Comparison of ENCODE assay signal across 10 cellular contexts in the genomic region with DNA sequence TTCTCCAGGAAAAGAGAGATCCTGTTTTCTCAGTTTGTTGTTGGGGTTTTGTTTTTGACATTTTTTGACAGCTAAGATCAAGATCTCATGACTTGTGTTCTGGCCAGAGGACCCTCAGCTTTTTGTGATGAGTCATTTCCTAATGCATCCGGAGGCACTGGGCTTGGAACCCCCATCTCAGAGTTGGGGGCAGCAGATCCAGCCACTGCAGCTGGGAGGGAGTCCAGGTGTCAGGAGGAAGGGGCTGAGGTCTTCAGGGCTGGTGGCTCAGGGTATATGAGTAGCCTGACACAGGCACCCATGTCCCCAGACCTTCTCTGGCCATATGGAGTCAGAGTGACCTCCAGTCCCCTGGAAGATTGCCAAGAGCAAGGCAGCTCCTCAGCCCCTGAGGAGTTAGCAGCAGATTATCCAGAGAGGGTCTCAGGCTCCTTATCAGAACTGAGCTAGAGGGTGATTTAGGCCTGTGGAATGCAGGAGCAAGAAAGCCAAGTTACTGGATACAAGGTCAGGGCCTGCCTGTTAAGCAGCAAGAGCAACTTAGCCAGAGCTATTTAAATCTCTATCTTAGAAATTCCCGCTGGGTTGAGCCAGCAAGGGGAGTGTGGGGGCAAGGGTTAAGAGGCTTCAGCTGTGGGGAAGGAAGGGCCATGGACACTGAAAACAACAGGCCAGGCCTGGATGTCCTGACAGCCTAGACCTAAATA.
DNase-seq lines count a peak whose midpoint lies in the region; ATAC-seq and TF ChIP-seq lines count a peak whose summit lies in the region.
"Had no signal": no experiment of that assay in that cellular context is flagged by ENCODE, and none has a peak within 500 bp of the region (broad histone marks: within the 10 kb centered on the region; RNA-seq: fewer than 3 reads in every experiment).

No MANE protein-coding gene starts in this region.

- no peak overlapping the region for H3K4me3 Mint-ChIP-seq in effector memory CD8-positive, alpha-beta T cell
- H3K4me3 Mint-ChIP-seq: stimulated activated memory B cell treated with anti-CD40 and anti-IgM and Interleukin-4, amounts not matched to agents 10 μg/mL and 1 μg/mL and 100 μg/mL, for 72 hours had no signal

- no peak overlapping the region for H2BK120ac ChIP-seq in neuronal stem cell (ENCODE audit: low read depth, low read length)

- no peak overlapping the region for H2BK15ac ChIP-seq in neuronal stem cell (ENCODE audit: low read length)

- no peak overlapping the region for H3K9ac ChIP-seq in neuronal stem cell (ENCODE audit: low read depth, low read length, poor library complexity)

- H2BK12ac ChIP-seq in neuronal stem cell (ENCODE audit: low read length): no peak overlapping the region

- no peak overlapping the region for H3K27ac Mint-ChIP-seq in effector memory CD8-positive, alpha-beta T cell
- H3K27ac Mint-ChIP-seq: stimulated activated memory B cell treated with anti-CD40 and anti-IgM and Interleukin-4, amounts not matched to agents 10 μg/mL and 1 μg/mL and 100 μg/mL, for 72 hours had no signal

- H3K9me3 ChIP-seq in neuronal stem cell (replicated peaks in 1 of 2; ENCODE audit: control insufficient read depth in 2 of 2, insufficient read depth in 1 of 2, low read depth in 1 of 2, low read length in 2 of 2): no peaks in the 10 kb centered on the region

- ATAC-seq in HG02852 (IDR thresholded peaks at IDR 0.05; ENCODE audit: unreplicated experiment): no peak
- no peak for ATAC-seq in GM18909 (IDR thresholded peaks at IDR 0.05; ENCODE audit: poor library complexity, unreplicated experiment)
- no peak for ATAC-seq in effector memory CD8-positive, alpha-beta T cell (replicated peaks)
- ATAC-seq: stimulated activated memory B cell treated with anti-CD40 and anti-IgM and Interleukin-4, amounts not matched to agents 10 μg/mL and 1 μg/mL and 100 μg/mL, for 72 hours had no signal

- no peak overlapping the region for H3K23ac ChIP-seq in neuronal stem cell (ENCODE audit: low read depth, low read length, poor library complexity)

- no CpG with 5 or more reads among the region's 2 CpGs for WGBS in neuronal stem cell (ENCODE audit: extremely low coverage in 2 of 2, insufficient read length in 2 of 2, insufficient replicate concordance in 1 of 2), 2 donors

- no peak overlapping the region for H3K14ac ChIP-seq in neuronal stem cell (ENCODE audit: low read length)

- no peaks in the 10 kb centered on the region for H3K4me1 Mint-ChIP-seq in effector memory CD8-positive, alpha-beta T cell (ENCODE audit: low read depth in 2 of 2)
- H3K4me1 Mint-ChIP-seq: stimulated activated memory B cell treated with anti-CD40 and anti-IgM and Interleukin-4, amounts not matched to agents 10 μg/mL and 1 μg/mL and 100 μg/mL, for 72 hours had no signal

- H3K36me3 ChIP-seq in neuronal stem cell (replicated peaks in 1 of 2; ENCODE audit: control insufficient read depth in 2 of 2, insufficient read depth in 2 of 2, low read length in 2 of 2): peaks cover 0 to 3% of the 10 kb centered on the region in 2 donors

- H2AFZ ChIP-seq in neuronal stem cell (ENCODE audit: low read length): no peak overlapping the region

- no peak overlapping the region for H3K4me3 ChIP-seq in fibroblast of mammary gland (ENCODE audit: control insufficient read depth, low read depth, low read length)
- no peak overlapping the region for H3K4me3 ChIP-seq in neuronal stem cell (ENCODE audit: low read length in 2 of 2)

- no peaks in the 10 kb centered on the region for H3K36me3 Mint-ChIP-seq in effector memory CD8-positive, alpha-beta T cell (ENCODE audit: insufficient read depth)
- H3K36me3 Mint-ChIP-seq: stimulated activated memory B cell treated with anti-CD40 and anti-IgM and Interleukin-4, amounts not matched to agents 10 μg/mL and 1 μg/mL and 100 μg/mL, for 72 hours had no signal

- H3K4me1 ChIP-seq in neuronal stem cell (ENCODE audit: control insufficient read depth in 2 of 2, insufficient read depth in 1 of 2, low read depth in 1 of 2, low read length in 2 of 2): peaks cover 6 to 26% of the 10 kb centered on the region in 2 donors

- no peak overlapping the region for H3K27ac ChIP-seq in neuronal stem cell (replicated peaks; ENCODE audit: low read length)

- no peaks in the 10 kb centered on the region for H3K79me1 ChIP-seq in neuronal stem cell (ENCODE audit: low read depth, low read length)

- H3K18ac ChIP-seq in neuronal stem cell (ENCODE audit: low read length): peak overlapping the region; percentile 23

- no peak overlapping the region for H4K91ac ChIP-seq in neuronal stem cell (ENCODE audit: low read depth, low read length, poor library complexity)

- no peaks in the 10 kb centered on the region for H3K27me3 ChIP-seq in neuronal stem cell (ENCODE audit: control insufficient read depth in 3 of 3, insufficient read depth in 3 of 3, low read depth in 1 of 3, low read length in 3 of 3)

- H4K8ac ChIP-seq in neuronal stem cell (ENCODE audit: low read depth, low read length): no peak overlapping the region

- no peak overlapping the region for H3K4me2 ChIP-seq in neuronal stem cell (ENCODE audit: insufficient read depth, low read length, poor library complexity, severe bottlenecking)

- peaks cover 0 to 17% of the 10 kb centered on the region in 2 donors for H3K27me3 Mint-ChIP-seq in effector memory CD8-positive, alpha-beta T cell

- no peak overlapping the region for H3K4ac ChIP-seq in neuronal stem cell (ENCODE audit: low read length)

- no peak for TF ChIP-seq CTCF in fibroblast of mammary gland (conservative IDR thresholded peaks at IDR 0.05; ENCODE audit: control insufficient read depth, insufficient read depth, low read depth, low read length)

- no peaks in the 10 kb centered on the region for H3K9me3 Mint-ChIP-seq in effector memory CD8-positive, alpha-beta T cell
- H3K9me3 Mint-ChIP-seq: stimulated activated memory B cell treated with anti-CD40 and anti-IgM and Interleukin-4, amounts not matched to agents 10 μg/mL and 1 μg/mL and 100 μg/mL, for 72 hours had no signal

- no peak overlapping the region for H2AK5ac ChIP-seq in neuronal stem cell (ENCODE audit: low read depth, low read length)

- peak; percentile 69 for DNase-seq in AG20443 (ENCODE audit: low spot score)
- DNase-seq in RPMI7951 (ENCODE audit: low read depth): peak; percentile 94
- peak; percentile 76 for DNase-seq in fibroblast of mammary gland (ENCODE audit: low read depth)
- peak; percentile 37 for DNase-seq in neuronal stem cell (ENCODE audit: low spot score)
- DNase-seq in NCI-H526 (lab: John Stamatoyannopoulos, UW): no peak
- DNase-seq in effector memory CD8-positive, alpha-beta T cell: no peak
- DNase-seq: NCI-H2029 had no signal

- H2BK5ac ChIP-seq in neuronal stem cell (ENCODE audit: low read length): no peak overlapping the region

Comparison
In these comparisons a context has a peak if more than half of its experiments do, and no peak if none do; other contexts are left out.
1. DNase-seq: peak in AG20443 (single experiment), RPMI7951 (single experiment), fibroblast of mammary gland (single experiment) and neuronal stem cell (single experiment); none in NCI-H526 (0 of 2) and effector memory CD8-positive, alpha-beta T cell (0 of 3).